ENCODE assay signal across 14 cellular contexts in genomic region chr6:146884728-146885127, GRCh38.
DNase-seq lines count a peak whose midpoint lies in the region; ATAC-seq and TF ChIP-seq lines count a peak whose summit lies in the region.
"Had no signal": no experiment of that assay in that cellular context is flagged by ENCODE, and none has a peak within 500 bp of the region (broad histone marks: within the 10 kb centered on the region; RNA-seq: fewer than 3 reads in every experiment).

No MANE protein-coding gene starts in this region.

- H3K27ac Mint-ChIP-seq in stimulated activated effector memory CD8-positive, alpha-beta T cell treated with anti-CD3 and anti-CD28 coated beads, Interleukin-12 subunit alpha, Interleukin-12 subunit beta, amount 100 ng/mL, for 72 hours, result no peak overlapping the region
- H3K27ac Mint-ChIP-seq: CD4-positive, CD25-positive, alpha-beta regulatory T cell; natural killer cell had no signal

- H3K9me3 ChIP-seq in left ventricle myocardium inferior (replicated peaks), result no peaks in the 10 kb centered on the region
- H3K9me3 ChIP-seq: vagina had no signal

- no peak overlapping the region for H3K4me3 ChIP-seq in left ventricle myocardium inferior
- H3K4me3 ChIP-seq: vagina had no signal

- no peak for TF ChIP-seq CTCF in left ventricle myocardium inferior (IDR thresholded peaks at IDR 0.05; ENCODE audit: borderline replicate concordance)

- no peaks in the 10 kb centered on the region for H3K36me3 Mint-ChIP-seq in stimulated activated effector memory CD8-positive, alpha-beta T cell treated with anti-CD3 and anti-CD28 coated beads, Interleukin-12 subunit alpha, Interleukin-12 subunit beta, amount 100 ng/mL, for 72 hours
- H3K36me3 Mint-ChIP-seq: CD4-positive, CD25-positive, alpha-beta regulatory T cell; natural killer cell had no signal

- DNase-seq in mucosa of gallbladder (ENCODE audit: low spot score) (peak; percentile 30), anterior cingulate cortex (lab: John Stamatoyannopoulos, UW) (no peak), left ventricle myocardium inferior (no peak), activated gamma-delta T cell treated with Interleukin-2 at 50 U/mL for 16 hours (no peak)
- DNase-seq in stimulated activated effector memory CD8-positive, alpha-beta T cell treated with anti-CD3 and anti-CD28 coated beads, Interleukin-12 subunit alpha, Interleukin-12 subunit beta, amount 100 ng/mL, for 72 hours (ENCODE audit: low spot score in 2 of 2), result no peak
- DNase-seq: activated gamma-delta T cell; CD4-positive, CD25-positive, alpha-beta regulatory T cell; natural killer cell; NCI-H146; stimulated activated CD4-positive, alpha-beta T cell treated with anti-CD3 and anti-CD28 coated beads, Interleukin-12 subunit alpha, Interleukin-12 subunit beta, amount 100 ng/mL, for 4 hours had no signal

- no peak overlapping the region for H3K4me3 Mint-ChIP-seq in stimulated activated effector memory CD8-positive, alpha-beta T cell treated with anti-CD3 and anti-CD28 coated beads, Interleukin-12 subunit alpha, Interleukin-12 subunit beta, amount 100 ng/mL, for 72 hours
- H3K4me3 Mint-ChIP-seq: CD4-positive, CD25-positive, alpha-beta regulatory T cell; natural killer cell had no signal

- H3K4me1 Mint-ChIP-seq in stimulated activated effector memory CD8-positive, alpha-beta T cell treated with anti-CD3 and anti-CD28 coated beads, Interleukin-12 subunit alpha, Interleukin-12 subunit beta, amount 100 ng/mL, for 72 hours, result no peaks in the 10 kb centered on the region
- H3K4me1 Mint-ChIP-seq: CD4-positive, CD25-positive, alpha-beta regulatory T cell; natural killer cell had no signal

- intact Hi-C loops in left ventricle myocardium inferior (cut with micrococcal nuclease), result no loop called here

- peak; percentile 97 for ATAC-seq in GM18909 (IDR thresholded peaks at IDR 0.05; ENCODE audit: poor library complexity, unreplicated experiment)
- ATAC-seq in HG02763 (IDR thresholded peaks at IDR 0.05; ENCODE audit: unreplicated experiment), result peak; percentile 82
- ATAC-seq in HG03558 (IDR thresholded peaks at IDR 0.05; ENCODE audit: extremely low read depth, unreplicated experiment), result peak; percentile 91
- no peak for ATAC-seq in stimulated activated effector memory CD8-positive, alpha-beta T cell treated with anti-CD3 and anti-CD28 coated beads, Interleukin-12 subunit alpha, Interleukin-12 subunit beta, amount 100 ng/mL, for 72 hours
- ATAC-seq: natural killer cell had no signal

- no peaks in the 10 kb centered on the region for H3K9me3 Mint-ChIP-seq in stimulated activated effector memory CD8-positive, alpha-beta T cell treated with anti-CD3 and anti-CD28 coated beads, Interleukin-12 subunit alpha, Interleukin-12 subunit beta, amount 100 ng/mL, for 72 hours
- H3K9me3 Mint-ChIP-seq: CD4-positive, CD25-positive, alpha-beta regulatory T cell had no signal

- H3K27me3 ChIP-seq in left ventricle myocardium inferior (ENCODE audit: low read depth), result no peaks in the 10 kb centered on the region
- H3K27me3 ChIP-seq: vagina had no signal

- no peaks in the 10 kb centered on the region for H3K36me3 ChIP-seq in left ventricle myocardium inferior
- H3K36me3 ChIP-seq: vagina had no signal

- no peaks in the 10 kb centered on the region for H3K4me1 ChIP-seq in left ventricle myocardium inferior

- no peak overlapping the region for H3K27ac ChIP-seq in left ventricle myocardium inferior (replicated peaks)
- H3K27ac ChIP-seq: vagina had no signal
